16 cellular contexts compared by ENCODE assay signal in genomic region chr3:100310355-100310965, GRCh38.
"Had no signal": no experiment of that assay in that cellular context is flagged by ENCODE, and none has a peak within 500 bp of the region (broad histone marks: within the 10 kb centered on the region; RNA-seq: fewer than 3 reads in every experiment).

No MANE protein-coding gene starts in this region.

- ATAC-seq: gastroesophageal sphincter; naive thymus-derived CD4-positive, alpha-beta T cell; psoas muscle; stimulated activated effector memory CD8-positive, alpha-beta T cell treated with anti-CD3 and anti-CD28 coated beads, Interleukin-12 subunit alpha, Interleukin-12 subunit beta, amount 100 ng/mL, for 72 hours; stimulated activated naive CD8-positive, alpha-beta T cell treated with anti-CD3 and anti-CD28 coated beads, Interleukin-15, Interleukin-2, amounts not matched to agents 100 U/mL and 50 U/mL, for 24 hours had no signal

- DNase-seq: colonic mucosa; effector CD4-positive, alpha-beta T cell; glutamatergic neuron; naive thymus-derived CD4-positive, alpha-beta T cell; nephron progenitor cell; psoas muscle; retina; right lobe of liver; stimulated activated CD4-positive, alpha-beta T cell treated with anti-CD3 and anti-CD28 coated beads, Interleukin-4, amount 100 ng/mL, for 1 hour; stimulated activated CD8-positive, alpha-beta memory T cell treated with anti-CD3 and anti-CD28 coated beads, Interleukin-4, amount 100 ng/mL, for 48 hours; stimulated activated naive CD8-positive, alpha-beta T cell treated with anti-CD3 and anti-CD28 coated beads, Interleukin-15, Interleukin-2, amounts not matched to agents 100 U/mL and 50 U/mL, for 24 hours; thyroid gland had no signal

- FAIRE-seq: urothelium cell line had no signal

- H3K27me3 ChIP-seq: colonic mucosa, gastroesophageal sphincter, right lobe of liver, suprapubic skin, thyroid gland had no signal

- H3K9me3 ChIP-seq: colonic mucosa, gastroesophageal sphincter, psoas muscle, right lobe of liver, suprapubic skin, thyroid gland had no signal

- H3K4me3 ChIP-seq: colonic mucosa, gastroesophageal sphincter, psoas muscle, right lobe of liver, suprapubic skin, thyroid gland had no signal

- H3K4me1 ChIP-seq: colonic mucosa, suprapubic skin, thyroid gland had no signal

- H3K27ac ChIP-seq: colonic mucosa, gastroesophageal sphincter, psoas muscle, suprapubic skin, thyroid gland had no signal
